ENCODE assay signal across 11 cellular contexts in genomic region chr9:75142208-75142607, GRCh38. TPM values are rescaled to one million over a fixed set of nuclear protein-coding genes. Genes with fewer than 3 reads are reported as not detected.
DNase-seq lines count a peak whose midpoint lies in the region; ATAC-seq, FAIRE-seq and TF ChIP-seq lines count a peak whose summit lies in the region.
"Had no signal": no experiment of that assay in that cellular context is flagged by ENCODE, and none has a peak within 500 bp of the region (broad histone marks: within the 10 kb centered on the region; RNA-seq: fewer than 3 reads in every experiment).

No MANE protein-coding gene starts in this region.

- TF ChIP-seq CTCF in right lobe of liver (IDR thresholded peaks at IDR 0.05): no peak
- TF ChIP-seq CTCF in HepG2 (CRISPR knock-in tag; IDR thresholded peaks at IDR 0.05): no peak
- TF ChIP-seq CTCF in GM12878 (IDR thresholded peaks at IDR 0.05 in 2 of 3, conservative IDR thresholded peaks at IDR 0.05 in 1 of 3; ENCODE audit: control insufficient read depth in 2 of 3, extremely low read depth in 1 of 3, insufficient read depth in 1 of 3, low read depth in 3 of 3, low read length in 3 of 3): no peak

- TF ChIP-seq RAD21 in HepG2 (CRISPR knock-in tag; IDR thresholded peaks at IDR 0.05) (no peak), GM12878 (IDR thresholded peaks at IDR 0.05; ENCODE audit: insufficient read depth, low read depth, low read length) (no peak)

- intact Hi-C loops in right lobe of liver (cut with DNase I) (no loop called here), HepG2 (cut with micrococcal nuclease; ENCODE audit: unreplicated experiment) (no loop called here), GM12878 (cut with micrococcal nuclease; ENCODE audit: unreplicated experiment) (no loop called here)

- FAIRE-seq in HepG2 (lab: Jason Lieb, UNC): no peak
- FAIRE-seq in GM12878 (lab: Jason Lieb, UNC): peak; percentile 31
- FAIRE-seq: H1 had no signal

- ATAC-seq in right lobe of liver: peak; percentile 57 to 74 (median 68)
- no peak for ATAC-seq in HepG2
- ATAC-seq in GM12878: no peak

- no peak overlapping the region for H3K4me3 ChIP-seq in right lobe of liver
- no peak overlapping the region for H3K4me3 ChIP-seq in HepG2 (replicated peaks in 1 of 3; ENCODE audit: insufficient read depth in 1 of 3, low read depth in 2 of 3, low read length in 3 of 3)
- no peak overlapping the region for H3K4me3 ChIP-seq in GM12878
- H3K4me3 ChIP-seq: MG63, tibial nerve had no signal

- TF ChIP-seq EP300 in HepG2 (IDR thresholded peaks at IDR 0.05; ENCODE audit: low read depth in 2 of 2, low read length in 2 of 2) (no peak), HepG2 (CRISPR knock-in tag; IDR thresholded peaks at IDR 0.05; ENCODE audit: borderline replicate concordance) (no peak), GM12878 (IDR thresholded peaks at IDR 0.05; ENCODE audit: borderline replicate concordance in 1 of 2, control insufficient read depth in 1 of 2, low read depth in 2 of 2, low read length in 2 of 2) (no peak)

- H3K9ac ChIP-seq in HepG2 (ENCODE audit: insufficient read depth, low read depth, low read length): no peak overlapping the region
- no peak overlapping the region for H3K9ac ChIP-seq in GM12878 (ENCODE audit: control insufficient read depth, insufficient read depth, low read length)

- H3K36me3 ChIP-seq in right lobe of liver: peaks cover 0 to 39% (median 1%) of the 10 kb centered on the region in 4 donors
- H3K36me3 ChIP-seq in HepG2 (replicated peaks in 1 of 2; ENCODE audit: control insufficient read depth in 1 of 2, insufficient read depth in 2 of 2, low read length in 2 of 2): peaks cover 0 to 30% of the 10 kb centered on the region in 2 experiments; a peak in 2 of 5 replicates
- H3K36me3 ChIP-seq in GM12878 (ENCODE audit: control insufficient read depth in 2 of 2, insufficient read depth in 2 of 2, low read length in 1 of 2): peaks cover 6 to 27% of the 10 kb centered on the region in 2 experiments
- H3K36me3 ChIP-seq: MG63 had no signal

- TF ChIP-seq POLR2A in right lobe of liver (IDR thresholded peaks at IDR 0.05) (no peak), HepG2 (IDR thresholded peaks at IDR 0.05; ENCODE audit: insufficient read depth in 1 of 2, low read depth in 2 of 2, low read length in 2 of 2) (no peak), GM12878 (IDR thresholded peaks at IDR 0.05; ENCODE audit: low read depth, low read length) (no peak)

- 38% methylated on average over 1 of the region's 2 CpGs for WGBS in right lobe of liver (ENCODE audit: insufficient coverage, low coverage, low lambda C conversion rate, missing lambda C conversion rate)
- 55% methylated on average over 2 of the region's 2 CpGs for WGBS in HepG2 (ENCODE audit: low lambda C conversion rate)
- WGBS in GM12878 (ENCODE audit: insufficient coverage, insufficient replicate concordance, low lambda C conversion rate, missing lambda C conversion rate): 18% methylated on average over 2 of the region's 2 CpGs

- no peak overlapping the region for H2AFZ ChIP-seq in HepG2 (ENCODE audit: low read length)
- H2AFZ ChIP-seq in GM12878 (ENCODE audit: control insufficient read depth, low read depth, low read length): no peak overlapping the region; the same call in 1 of the 2 replicates

- H3K4me2 ChIP-seq in HepG2 (ENCODE audit: low read depth, low read length) (no peak overlapping the region), GM12878 (ENCODE audit: control insufficient read depth, insufficient read depth) (no peak overlapping the region)

- RAD21 ChIA-PET in GM12878 (lab: Charles Lee; ENCODE audit: unreplicated experiment): no interaction called here

- H3K4me1 ChIP-seq in right lobe of liver (no peaks in the 10 kb centered on the region), HepG2 (ENCODE audit: insufficient read depth, low read length) (no peaks in the 10 kb centered on the region), GM12878 (ENCODE audit: control insufficient read depth, insufficient read depth, low read length) (no peaks in the 10 kb centered on the region)
- H3K4me1 ChIP-seq: tibial nerve had no signal

- H4K20me1 ChIP-seq in HepG2 (ENCODE audit: insufficient read depth, low read length) (no peaks in the 10 kb centered on the region), GM12878 (ENCODE audit: control insufficient read depth, insufficient read depth) (no peaks in the 10 kb centered on the region)

- H3K27ac ChIP-seq in right lobe of liver (no peak overlapping the region), HepG2 (ENCODE audit: extremely low read length, insufficient read depth, low read length) (no peak overlapping the region), GM12878 (ENCODE audit: control insufficient read depth, insufficient read depth) (0 out of 2 replicates have a peak overlapping the region, but pooled peaks have one; percentile 6)
- H3K27ac ChIP-seq: tibial nerve had no signal

- H3K79me2 ChIP-seq in HepG2 (ENCODE audit: insufficient read depth, low read length): no peaks in the 10 kb centered on the region
- H3K79me2 ChIP-seq in GM12878 (ENCODE audit: control insufficient read depth, insufficient read depth, low read length): no peaks in the 10 kb centered on the region

- H3K27me3 ChIP-seq in right lobe of liver: no peaks in the 10 kb centered on the region
- H3K27me3 ChIP-seq in HepG2 (ENCODE audit: control insufficient read depth in 1 of 2, insufficient read depth in 2 of 2, low read length in 2 of 2): no peaks in the 10 kb centered on the region
- no peaks in the 10 kb centered on the region for H3K27me3 ChIP-seq in GM12878 (replicated peaks in 1 of 2; ENCODE audit: control insufficient read depth in 2 of 2, insufficient read depth in 2 of 2, low read length in 1 of 2)
- H3K27me3 ChIP-seq: MG63, tibial nerve had no signal

- POLR2A ChIA-PET in HepG2 (lab: Yijun Ruan, JAX) (no interaction called here), GM12878 (lab: Charles Lee) (no interaction called here)

- H3K9me3 ChIP-seq in right lobe of liver (no peaks in the 10 kb centered on the region), HepG2 (ENCODE audit: low read length) (no peaks in the 10 kb centered on the region), GM12878 (replicated peaks; ENCODE audit: control insufficient read depth, insufficient read depth, low read length) (no peaks in the 10 kb centered on the region; the same call in 2 of the 3 replicates)
- H3K9me3 ChIP-seq: MG63 had no signal

- CTCF ChIA-PET in HepG2 (lab: Yijun Ruan, JAX; ENCODE audit: low intra/inter-chr PET ratio, low total read pairs) (no interaction called here), GM12878 (lab: Yijun Ruan, JAX) (no interaction called here)

- in situ Hi-C loops in HepG2 (cut with HindIII; ENCODE audit: extremely low pct_ligation_motif_present, low pct_unique_long_range_greater_than_20kb) (no loop called here), GM12878 (cut with MboI) (no loop called here)

- SMC1A ChIA-PET in GM12878 (lab: Charles Lee; ENCODE audit: uncharacterized antibody, unreplicated experiment): interaction anchor here (1.9 kb wide), 1 partner anchor 15 kb away, joined by 6 read pairs; no protein-coding TSS in a partner anchor

- DNase-seq in right lobe of liver (no peak), HepG2 (ENCODE audit: low spot score) (no peak), NOMO-1 (lab: John Stamatoyannopoulos, UW; ENCODE audit: unreplicated experiment in 2 of 2) (peak; percentile 23 to 25), GM12878 (ENCODE audit: low read depth, low spot score) (no peak), NCI-H2196 (lab: John Stamatoyannopoulos, UW; ENCODE audit: unreplicated experiment) (no peak), superior temporal gyrus (ENCODE audit: extremely low spot score) (no peak), NCI-H446 (lab: John Stamatoyannopoulos, UW) (no peak)
- no peak for DNase-seq in stimulated activated CD4-positive, alpha-beta T cell treated with anti-CD3 and anti-CD28 coated beads, Interleukin-2, amount 100 ng/mL, for 48 hours
- DNase-seq: MG63 had no signal

- BruUV-seq in HepG2 (replicated peaks; lab: Mats Ljungman, UMichigan) (no TSS peak), GM12878 (replicated peaks; lab: Mats Ljungman, UMichigan) (no TSS peak)

RNA-seq across cellular contexts. Expression of gene OSTF1, which starts 53.9 kb away (rescaled TPM):
- total RNA-seq in right lobe of liver (10 to 100 TPM; 19.7 to 34.6 (median 24.7) TPM), HepG2 (2016; rRNA removed; fragmentation: Illumina TruSeq; extraction: Trizol) (39.0 and 54.5 TPM in 2 replicates), GM12878 (2014; rRNA removed) (45.4 and 46.6 TPM in 2 replicates), GM12878 (2014; rRNA removed; fragmentation: Illumina TruSeq; extraction: Trizol) (57.6 and 58.6 TPM in 2 replicates), GM12878 (2021) (52.4 and 53.9 TPM in 2 replicates)
- total RNA-seq in HepG2 (2016; cell fraction: cytosol; rRNA removed; fragmentation: Illumina TruSeq; extraction: Trizol; ENCODE audit: low read depth): 14.7 and 17.1 TPM in 2 replicates
- 40.7 and 55.2 TPM in 2 replicates for total RNA-seq in HepG2 (2016; cell fraction: insoluble cytoplasmic fraction; rRNA removed; fragmentation: Illumina TruSeq; extraction: Trizol)
- total RNA-seq in HepG2 (2016; cell fraction: membrane; rRNA removed; fragmentation: Illumina TruSeq; extraction: Trizol): 23.8 and 26.2 TPM in 2 replicates
- 18.2 and 18.7 TPM in 2 replicates for total RNA-seq in HepG2 (2016; cell fraction: nucleus; rRNA removed; fragmentation: Illumina TruSeq; extraction: Trizol)
- polyA plus RNA-seq in HepG2 (2011; rRNA removed) (13.8 and 16.8 TPM in 2 replicates), GM12878 (2011; rRNA removed) (38.8 and 54.9 TPM in 2 replicates), GM12878 (2014; fragmentation: Illumina TruSeq; extraction: Trizol) (48.4 and 61.6 TPM in 2 replicates), GM12878 (2014; fragmentation: Nextera tagmentation; extraction: Ambion mirVana) (10 to 100 TPM; 36.2 to 45.3 TPM), GM12878 (2014; rRNA removed) (34.1 and 37.9 TPM in 2 replicates), GM12878 (2016; fragmentation: Nextera tagmentation; extraction: Ambion mirVana) (10 to 100 TPM; 79.1 to 82.4 TPM)
- 11.2 and 14.1 TPM in 2 replicates for polyA plus RNA-seq in HepG2 (2011; cell fraction: cytosol; rRNA removed)
- polyA plus RNA-seq in HepG2 (2011; cell fraction: nucleus; rRNA removed): 3.5 and 4.2 TPM in 2 replicates
- 28.8 and 31.6 TPM in 2 replicates for polyA plus RNA-seq in HepG2 (2012)
- polyA plus RNA-seq in HepG2 (2016; cell fraction: cytosol; fragmentation: Illumina TruSeq; extraction: Trizol; ENCODE audit: low read depth): 12.9 and 16.0 TPM in 2 replicates
- 49.4 and 55.6 TPM in 2 replicates for polyA plus RNA-seq in HepG2 (2016; cell fraction: insoluble cytoplasmic fraction; fragmentation: Illumina TruSeq; extraction: Trizol; ENCODE audit: low read depth)
- polyA plus RNA-seq in HepG2 (2016; cell fraction: membrane; fragmentation: Illumina TruSeq; extraction: Trizol; ENCODE audit: low read depth): 16.3 and 17.4 TPM in 2 replicates
- polyA plus RNA-seq in HepG2 (2016; cell fraction: nucleus; fragmentation: Illumina TruSeq; extraction: Trizol; ENCODE audit: insufficient read depth, low read depth): 19.4 and 21.6 TPM in 2 replicates
- 3.2 and 10.4 TPM in 2 replicates for polyA minus RNA-seq in HepG2 (2011; rRNA and poly(A)+ RNA removed; ENCODE audit: low replicate concordance)
- 17.8 and 18.6 TPM in 2 replicates for polyA minus RNA-seq in HepG2 (2011; cell fraction: cytosol; rRNA and poly(A)+ RNA removed)
- 13.4 and 14.0 TPM in 2 replicates for polyA minus RNA-seq in HepG2 (2011; cell fraction: nucleus; rRNA and poly(A)+ RNA removed)
- 6.7 and 7.6 TPM in 2 replicates for total RNA-seq in GM12878 (2013; cell fraction: nucleolus; rRNA removed)
- polyA plus RNA-seq in GM12878 (2011; ENCODE audit: low read depth): 47.6 TPM
- polyA plus RNA-seq in GM12878 (2011; cell fraction: cytosol; rRNA removed): 19.5 and 20.1 TPM in 2 replicates
- 18.1 and 20.2 TPM in 2 replicates for polyA plus RNA-seq in GM12878 (2011; cell fraction: nucleus; rRNA removed)
- 40.9 and 44.5 TPM in 2 replicates for polyA plus RNA-seq in GM12878 (2012)
- polyA minus RNA-seq in GM12878 (2011; rRNA and poly(A)+ RNA removed): 43.4 and 69.3 TPM in 2 replicates
- 22.6 and 25.2 TPM in 2 replicates for polyA minus RNA-seq in GM12878 (2011; cell fraction: cytosol; rRNA and poly(A)+ RNA removed)
- 8.7 and 10.9 TPM in 2 replicates for polyA minus RNA-seq in GM12878 (2011; cell fraction: nucleus; rRNA and poly(A)+ RNA removed)

RNA-seq across cellular contexts. Expression of gene NMRK1, which starts 54.3 kb away (rescaled TPM):
- total RNA-seq in right lobe of liver (10 to 100 TPM; 19.6 to 29.9 (median 21.9) TPM), HepG2 (2016; rRNA removed; fragmentation: Illumina TruSeq; extraction: Trizol) (9.1 and 10.2 TPM in 2 replicates), GM12878 (2014; rRNA removed) (11.2 and 14.9 TPM in 2 replicates), GM12878 (2014; rRNA removed; fragmentation: Illumina TruSeq; extraction: Trizol) (11.5 and 12.4 TPM in 2 replicates), GM12878 (2021) (9.3 and 11.7 TPM in 2 replicates)
- total RNA-seq in HepG2 (2016; cell fraction: cytosol; rRNA removed; fragmentation: Illumina TruSeq; extraction: Trizol; ENCODE audit: low read depth): 5.0 and 8.8 TPM in 2 replicates
- 8.8 and 10.5 TPM in 2 replicates for total RNA-seq in HepG2 (2016; cell fraction: insoluble cytoplasmic fraction; rRNA removed; fragmentation: Illumina TruSeq; extraction: Trizol)
- total RNA-seq in HepG2 (2016; cell fraction: membrane; rRNA removed; fragmentation: Illumina TruSeq; extraction: Trizol): 8.3 and 10.7 TPM in 2 replicates
- total RNA-seq in HepG2 (2016; cell fraction: nucleus; rRNA removed; fragmentation: Illumina TruSeq; extraction: Trizol): 5.9 and 6.9 TPM in 2 replicates
- polyA plus RNA-seq in HepG2 (2011; rRNA removed) (12.9 and 13.5 TPM in 2 replicates), GM12878 (2011; rRNA removed) (11.8 and 13.6 TPM in 2 replicates), GM12878 (2014; fragmentation: Illumina TruSeq; extraction: Trizol) (12.9 and 15.3 TPM in 2 replicates), GM12878 (2014; fragmentation: Nextera tagmentation; extraction: Ambion mirVana) (10 to 100 TPM in 1 of 2 experiments, 1 to 10 TPM in 1; 8.4 to 13.4 TPM), GM12878 (2014; rRNA removed) (11.4 and 11.8 TPM in 2 replicates), GM12878 (2016; fragmentation: Nextera tagmentation; extraction: Ambion mirVana) (10 to 100 TPM; 16.6 to 17.2 TPM)
- 4.2 and 6.9 TPM in 2 replicates for polyA plus RNA-seq in HepG2 (2011; cell fraction: cytosol; rRNA removed)
- 11.8 and 15.2 TPM in 2 replicates for polyA plus RNA-seq in HepG2 (2011; cell fraction: nucleus; rRNA removed)
- polyA plus RNA-seq in HepG2 (2012): 11.8 and 14.6 TPM in 2 replicates
- polyA plus RNA-seq in HepG2 (2016; cell fraction: cytosol; fragmentation: Illumina TruSeq; extraction: Trizol; ENCODE audit: low read depth): 7.0 and 8.7 TPM in 2 replicates
- polyA plus RNA-seq in HepG2 (2016; cell fraction: insoluble cytoplasmic fraction; fragmentation: Illumina TruSeq; extraction: Trizol; ENCODE audit: low read depth): 10.0 and 11.0 TPM in 2 replicates
- 7.3 and 7.9 TPM in 2 replicates for polyA plus RNA-seq in HepG2 (2016; cell fraction: membrane; fragmentation: Illumina TruSeq; extraction: Trizol; ENCODE audit: low read depth)
- polyA plus RNA-seq in HepG2 (2016; cell fraction: nucleus; fragmentation: Illumina TruSeq; extraction: Trizol; ENCODE audit: insufficient read depth, low read depth): 10.7 and 12.0 TPM in 2 replicates
- 1.8 and 4.3 TPM in 2 replicates for polyA minus RNA-seq in HepG2 (2011; rRNA and poly(A)+ RNA removed; ENCODE audit: low replicate concordance)
- 1.9 and 2.1 TPM in 2 replicates for polyA minus RNA-seq in HepG2 (2011; cell fraction: cytosol; rRNA and poly(A)+ RNA removed)
- 12.6 and 12.9 TPM in 2 replicates for polyA minus RNA-seq in HepG2 (2011; cell fraction: nucleus; rRNA and poly(A)+ RNA removed)
- total RNA-seq in GM12878 (2013; cell fraction: nucleolus; rRNA removed): 13.7 and 18.5 TPM in 2 replicates
- 7.9 TPM for polyA plus RNA-seq in GM12878 (2011; ENCODE audit: low read depth)
- polyA plus RNA-seq in GM12878 (2011; cell fraction: cytosol; rRNA removed): 3.9 and 4.2 TPM in 2 replicates
- 9.0 and 17.1 TPM in 2 replicates for polyA plus RNA-seq in GM12878 (2011; cell fraction: nucleus; rRNA removed)
- polyA plus RNA-seq in GM12878 (2012): 12.6 and 14.2 TPM in 2 replicates
- 2.9 and 4.3 TPM in 2 replicates for polyA minus RNA-seq in GM12878 (2011; rRNA and poly(A)+ RNA removed)
- 1.4 TPM in 1 of 2 replicates, not detected in the other for polyA minus RNA-seq in GM12878 (2011; cell fraction: cytosol; rRNA and poly(A)+ RNA removed)
- polyA minus RNA-seq in GM12878 (2011; cell fraction: nucleus; rRNA and poly(A)+ RNA removed): 5.9 and 7.0 TPM in 2 replicates

Comparison
In these comparisons a context has a peak if more than half of its experiments do, and no peak if none do; other contexts are left out.
1. ATAC-seq: peak in right lobe of liver (4 of 4); none in HepG2 (single experiment) and GM12878 (single experiment).
2. DNase-seq: peak in NOMO-1 (2 of 2); none in right lobe of liver (0 of 3), HepG2 (single experiment), GM12878 (single experiment), stimulated activated CD4-positive, alpha-beta T cell treated with anti-CD3 and anti-CD28 coated beads, Interleukin-2, amount 100 ng/mL, for 48 hours (0 of 2), NCI-H2196 (single experiment), superior temporal gyrus (single experiment) and NCI-H446 (0 of 2).